Comparison of ENCODE assay signal across 1 cellular context in the genomic region with DNA sequence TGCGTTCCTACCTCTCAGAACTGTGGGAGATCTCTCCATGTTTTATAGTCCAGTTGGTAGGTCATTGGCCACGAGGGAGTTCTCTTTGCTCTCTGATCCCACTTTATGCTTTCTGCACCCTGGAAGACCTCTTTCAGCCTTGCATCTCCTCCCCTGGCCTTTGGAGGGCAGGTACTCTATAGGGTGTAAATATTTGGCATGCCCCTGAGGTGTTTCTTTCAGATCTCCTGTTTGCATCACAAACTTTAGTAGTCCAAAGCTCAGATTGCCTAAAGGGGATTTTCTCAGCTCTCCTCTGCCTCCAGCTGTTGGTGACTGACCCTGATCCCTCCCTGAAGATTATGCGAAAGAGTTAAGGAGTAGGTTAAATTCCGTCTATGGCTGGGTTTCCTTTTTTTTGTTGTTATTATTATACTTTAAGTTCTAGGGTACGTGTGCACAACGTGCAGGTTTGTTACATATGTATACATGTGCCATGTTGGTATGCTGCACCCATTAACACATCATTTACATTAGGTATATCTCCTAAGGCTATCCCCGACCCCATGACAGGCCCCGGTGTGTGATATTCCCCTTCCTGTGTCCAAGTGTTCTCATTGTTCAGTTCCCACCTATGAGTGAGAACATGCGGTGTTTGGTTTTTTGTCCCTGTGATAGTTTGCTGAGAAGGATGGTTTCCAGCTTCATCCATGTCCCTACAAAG.
TF ChIP-seq lines count a peak whose summit lies in the region.
"Not testable (repeated sequence)": the region's sequence is repeated elsewhere in the genome, so short reads cannot be mapped to it uniquely, and the experiment has no call there.

No MANE protein-coding gene starts in this region.

TF ChIP-seq in HepG2, 621 proteins besides CTCF, POLR2A, EP300 and RAD21 (continued from another document and continues in another):
- TF ChIP-seq, protein P1, sequence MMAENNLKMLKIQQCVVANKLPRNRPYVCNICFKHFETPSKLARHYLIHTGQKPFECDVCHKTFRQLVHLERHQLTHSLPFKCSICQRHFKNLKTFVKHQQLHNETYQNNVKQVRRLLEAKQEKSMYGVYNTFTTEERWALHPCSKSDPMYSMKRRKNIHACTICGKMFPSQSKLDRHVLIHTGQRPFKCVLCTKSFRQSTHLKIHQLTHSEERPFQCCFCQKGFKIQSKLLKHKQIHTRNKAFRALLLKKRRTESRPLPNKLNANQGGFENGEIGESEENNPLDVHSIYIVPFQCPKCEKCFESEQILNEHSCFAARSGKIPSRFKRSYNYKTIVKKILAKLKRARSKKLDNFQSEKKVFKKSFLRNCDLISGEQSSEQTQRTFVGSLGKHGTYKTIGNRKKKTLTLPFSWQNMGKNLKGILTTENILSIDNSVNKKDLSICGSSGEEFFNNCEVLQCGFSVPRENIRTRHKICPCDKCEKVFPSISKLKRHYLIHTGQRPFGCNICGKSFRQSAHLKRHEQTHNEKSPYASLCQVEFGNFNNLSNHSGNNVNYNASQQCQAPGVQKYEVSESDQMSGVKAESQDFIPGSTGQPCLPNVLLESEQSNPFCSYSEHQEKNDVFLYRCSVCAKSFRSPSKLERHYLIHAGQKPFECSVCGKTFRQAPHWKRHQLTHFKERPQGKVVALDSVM (CRISPR knock-in tag; IDR thresholded peaks at IDR 0.05) = 0 out of 2 replicates have a peak, but pooled peaks have one; percentile 37
- peak; percentile 23; the same call in 1 of the 2 replicates for TF ChIP-seq MEIS2 (CRISPR knock-in tag; IDR thresholded peaks at IDR 0.05)
- TF ChIP-seq PRDM10 (CRISPR knock-in tag; IDR thresholded peaks at IDR 0.05; ENCODE audit: low read depth) = 0 out of 2 replicates have a peak, but pooled peaks have one; percentile 45
- peak; percentile 69 for TF ChIP-seq ZNF574 (CRISPR knock-in tag; IDR thresholded peaks at IDR 0.05)
- peak; percentile 83; the same call in 1 of the 2 replicates for TF ChIP-seq CREM (IDR thresholded peaks at IDR 0.05)
- not testable (repeated sequence) for TF ChIP-seq CREM (CRISPR knock-in tag; IDR thresholded peaks at IDR 0.05)
- 0 out of 2 replicates have a peak, but pooled peaks have one; percentile 35 for TF ChIP-seq ZNF33A (CRISPR knock-in tag; IDR thresholded peaks at IDR 0.05; ENCODE audit: borderline replicate concordance)
- 0 out of 2 replicates have a peak, but pooled peaks have one; percentile 69 for TF ChIP-seq ZNF816 (CRISPR knock-in tag; IDR thresholded peaks at IDR 0.05; ENCODE audit: borderline replicate concordance)
- TF ChIP-seq ZNF609 (CRISPR knock-in tag; IDR thresholded peaks at IDR 0.05; ENCODE audit: borderline replicate concordance) = peak; percentile 90; the same call in 1 of the 2 replicates
- 0 out of 2 replicates have a peak, but pooled peaks have one; percentile 25 for TF ChIP-seq ZNF792 (CRISPR knock-in tag; IDR thresholded peaks at IDR 0.05)
- 0 out of 2 replicates have a peak, but pooled peaks have one; percentile 33 for TF ChIP-seq KAT7 (CRISPR knock-in tag; IDR thresholded peaks at IDR 0.05; ENCODE audit: borderline replicate concordance)
- TF ChIP-seq HHEX (CRISPR knock-in tag; IDR thresholded peaks at IDR 0.05) = peak; percentile 53; the same call in 1 of the 2 replicates
- 0 out of 2 replicates have a peak, but pooled peaks have one; percentile 31 for TF ChIP-seq ZBTB33 (CRISPR knock-in tag; IDR thresholded peaks at IDR 0.05)
- peak; percentile 72; the same call in 1 of the 2 replicates for TF ChIP-seq ZNF7 (CRISPR knock-in tag; IDR thresholded peaks at IDR 0.05)
- peak; percentile 60; the same call in 1 of the 2 replicates for TF ChIP-seq FOXC1 (CRISPR knock-in tag; IDR thresholded peaks at IDR 0.05; ENCODE audit: borderline replicate concordance)
- 0 out of 2 replicates have a peak, but pooled peaks have one; percentile 35 for TF ChIP-seq ZNF780A (CRISPR knock-in tag; IDR thresholded peaks at IDR 0.05)
- TF ChIP-seq ZGPAT (CRISPR knock-in tag; IDR thresholded peaks at IDR 0.05) = peak; percentile 71
- 0 out of 2 replicates have a peak, but pooled peaks have one; percentile 27 for TF ChIP-seq ELF1 (CRISPR knock-in tag; IDR thresholded peaks at IDR 0.05)
- TF ChIP-seq ZNF710 (CRISPR knock-in tag; IDR thresholded peaks at IDR 0.05; ENCODE audit: borderline replicate concordance) = peak; percentile 83; the same call in 1 of the 2 replicates
- 0 out of 2 replicates have a peak, but pooled peaks have one; percentile 25 for TF ChIP-seq CCDC6 (CRISPR knock-in tag; IDR thresholded peaks at IDR 0.05)
- TF ChIP-seq ZNF460 (CRISPR knock-in tag; IDR thresholded peaks at IDR 0.05; ENCODE audit: borderline replicate concordance) = peak; percentile 14; the same call in 1 of the 2 replicates
- TF ChIP-seq, protein P2, sequence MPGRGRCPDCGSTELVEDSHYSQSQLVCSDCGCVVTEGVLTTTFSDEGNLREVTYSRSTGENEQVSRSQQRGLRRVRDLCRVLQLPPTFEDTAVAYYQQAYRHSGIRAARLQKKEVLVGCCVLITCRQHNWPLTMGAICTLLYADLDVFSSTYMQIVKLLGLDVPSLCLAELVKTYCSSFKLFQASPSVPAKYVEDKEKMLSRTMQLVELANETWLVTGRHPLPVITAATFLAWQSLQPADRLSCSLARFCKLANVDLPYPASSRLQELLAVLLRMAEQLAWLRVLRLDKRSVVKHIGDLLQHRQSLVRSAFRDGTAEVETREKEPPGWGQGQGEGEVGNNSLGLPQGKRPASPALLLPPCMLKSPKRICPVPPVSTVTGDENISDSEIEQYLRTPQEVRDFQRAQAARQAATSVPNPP (CRISPR knock-in tag; IDR thresholded peaks at IDR 0.05) = peak; percentile 43; the same call in 1 of the 2 replicates
- peak; percentile 77; the same call in 1 of the 2 replicates for TF ChIP-seq TBX3 (IDR thresholded peaks at IDR 0.05; ENCODE audit: borderline replicate concordance)
- peak; percentile 20; the same call in 1 of the 2 replicates for TF ChIP-seq ZNF605 (CRISPR knock-in tag; IDR thresholded peaks at IDR 0.05)
- TF ChIP-seq PHF8 (CRISPR knock-in tag; IDR thresholded peaks at IDR 0.05) = 0 out of 2 replicates have a peak, but pooled peaks have one; percentile 19
- TF ChIP-seq RXRB (CRISPR knock-in tag; IDR thresholded peaks at IDR 0.05; ENCODE audit: borderline replicate concordance) = peak; percentile 85
- TF ChIP-seq TOE1 (CRISPR knock-in tag; IDR thresholded peaks at IDR 0.05) = peak; percentile 63; the same call in 1 of the 2 replicates
- 0 out of 2 replicates have a peak, but pooled peaks have one; percentile 58 for TF ChIP-seq KDM6A (CRISPR knock-in tag; IDR thresholded peaks at IDR 0.05; ENCODE audit: low read depth)
- TF ChIP-seq RELA (CRISPR knock-in tag; IDR thresholded peaks at IDR 0.05) = peak; percentile 80; the same call in 1 of the 2 replicates
